Comparison of ENCODE assay signal across 1 cellular context in the genomic region with DNA sequence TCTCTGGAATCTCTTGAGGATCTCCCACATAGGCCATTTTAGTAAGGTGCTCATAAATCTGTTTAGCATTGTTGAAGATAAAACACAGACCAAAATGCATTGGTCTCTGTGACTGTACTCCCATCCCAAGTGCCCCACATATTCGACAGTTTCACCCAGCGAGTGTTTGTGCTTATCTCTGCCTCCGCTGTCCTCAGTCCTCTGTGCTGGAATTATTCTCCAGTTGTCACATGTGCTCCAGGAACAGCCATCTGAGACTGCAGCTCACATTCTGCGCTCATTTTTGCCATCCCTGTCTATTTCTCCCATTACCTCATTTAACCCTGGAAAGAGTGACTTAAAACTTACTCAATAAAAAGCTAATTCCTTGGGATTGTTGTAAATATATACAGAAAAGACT.
TF ChIP-seq lines count a peak whose summit lies in the region.

No MANE protein-coding gene starts in this region.

TF ChIP-seq in GM23338, 12 proteins besides CTCF, POLR2A, EP300 and RAD21 (continued from another document):
- TF ChIP-seq, protein P1, sequence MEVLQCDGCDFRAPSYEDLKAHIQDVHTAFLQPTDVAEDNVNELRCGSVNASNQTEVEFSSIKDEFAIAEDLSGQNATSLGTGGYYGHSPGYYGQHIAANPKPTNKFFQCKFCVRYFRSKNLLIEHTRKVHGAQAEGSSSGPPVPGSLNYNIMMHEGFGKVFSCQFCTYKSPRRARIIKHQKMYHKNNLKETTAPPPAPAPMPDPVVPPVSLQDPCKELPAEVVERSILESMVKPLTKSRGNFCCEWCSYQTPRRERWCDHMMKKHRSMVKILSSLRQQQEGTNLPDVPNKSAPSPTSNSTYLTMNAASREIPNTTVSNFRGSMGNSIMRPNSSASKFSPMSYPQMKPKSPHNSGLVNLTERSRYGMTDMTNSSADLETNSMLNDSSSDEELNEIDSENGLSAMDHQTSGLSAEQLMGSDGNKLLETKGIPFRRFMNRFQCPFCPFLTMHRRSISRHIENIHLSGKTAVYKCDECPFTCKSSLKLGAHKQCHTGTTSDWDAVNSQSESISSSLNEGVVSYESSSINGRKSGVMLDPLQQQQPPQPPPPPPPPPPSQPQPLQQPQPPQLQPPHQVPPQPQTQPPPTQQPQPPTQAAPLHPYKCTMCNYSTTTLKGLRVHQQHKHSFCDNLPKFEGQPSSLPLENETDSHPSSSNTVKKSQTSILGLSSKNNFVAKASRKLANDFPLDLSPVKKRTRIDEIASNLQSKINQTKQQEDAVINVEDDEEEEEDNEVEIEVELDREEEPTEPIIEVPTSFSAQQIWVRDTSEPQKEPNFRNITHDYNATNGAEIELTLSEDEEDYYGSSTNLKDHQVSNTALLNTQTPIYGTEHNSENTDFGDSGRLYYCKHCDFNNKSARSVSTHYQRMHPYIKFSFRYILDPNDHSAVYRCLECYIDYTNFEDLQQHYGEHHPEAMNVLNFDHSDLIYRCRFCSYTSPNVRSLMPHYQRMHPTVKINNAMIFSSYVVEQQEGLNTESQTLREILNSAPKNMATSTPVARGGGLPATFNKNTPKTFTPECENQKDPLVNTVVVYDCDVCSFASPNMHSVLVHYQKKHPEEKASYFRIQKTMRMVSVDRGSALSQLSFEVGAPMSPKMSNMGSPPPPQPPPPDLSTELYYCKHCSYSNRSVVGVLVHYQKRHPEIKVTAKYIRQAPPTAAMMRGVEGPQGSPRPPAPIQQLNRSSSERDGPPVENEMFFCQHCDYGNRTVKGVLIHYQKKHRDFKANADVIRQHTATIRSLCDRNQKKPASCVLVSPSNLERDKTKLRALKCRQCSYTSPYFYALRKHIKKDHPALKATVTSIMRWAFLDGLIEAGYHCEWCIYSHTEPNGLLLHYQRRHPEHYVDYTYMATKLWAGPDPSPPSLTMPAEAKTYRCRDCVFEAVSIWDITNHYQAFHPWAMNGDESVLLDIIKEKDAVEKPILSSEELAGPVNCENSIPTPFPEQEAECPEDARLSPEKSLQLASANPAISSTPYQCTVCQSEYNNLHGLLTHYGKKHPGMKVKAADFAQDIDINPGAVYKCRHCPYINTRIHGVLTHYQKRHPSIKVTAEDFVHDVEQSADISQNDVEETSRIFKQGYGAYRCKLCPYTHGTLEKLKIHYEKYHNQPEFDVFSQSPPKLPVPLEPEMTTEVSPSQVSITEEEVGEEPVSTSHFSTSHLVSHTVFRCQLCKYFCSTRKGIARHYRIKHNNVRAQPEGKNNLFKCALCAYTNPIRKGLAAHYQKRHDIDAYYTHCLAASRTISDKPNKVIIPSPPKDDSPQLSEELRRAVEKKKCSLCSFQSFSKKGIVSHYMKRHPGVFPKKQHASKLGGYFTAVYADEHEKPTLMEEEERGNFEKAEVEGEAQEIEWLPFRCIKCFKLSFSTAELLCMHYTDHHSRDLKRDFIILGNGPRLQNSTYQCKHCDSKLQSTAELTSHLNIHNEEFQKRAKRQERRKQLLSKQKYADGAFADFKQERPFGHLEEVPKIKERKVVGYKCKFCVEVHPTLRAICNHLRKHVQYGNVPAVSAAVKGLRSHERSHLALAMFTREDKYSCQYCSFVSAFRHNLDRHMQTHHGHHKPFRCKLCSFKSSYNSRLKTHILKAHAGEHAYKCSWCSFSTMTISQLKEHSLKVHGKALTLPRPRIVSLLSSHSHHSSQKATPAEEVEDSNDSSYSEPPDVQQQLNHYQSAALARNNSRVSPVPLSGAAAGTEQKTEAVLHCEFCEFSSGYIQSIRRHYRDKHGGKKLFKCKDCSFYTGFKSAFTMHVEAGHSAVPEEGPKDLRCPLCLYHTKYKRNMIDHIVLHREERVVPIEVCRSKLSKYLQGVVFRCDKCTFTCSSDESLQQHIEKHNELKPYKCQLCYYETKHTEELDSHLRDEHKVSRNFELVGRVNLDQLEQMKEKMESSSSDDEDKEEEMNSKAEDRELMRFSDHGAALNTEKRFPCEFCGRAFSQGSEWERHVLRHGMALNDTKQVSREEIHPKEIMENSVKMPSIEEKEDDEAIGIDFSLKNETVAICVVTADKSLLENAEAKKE (CRISPR knock-in tag; IDR thresholded peaks at IDR 0.05): no peak
- TF ChIP-seq, protein P2, sequence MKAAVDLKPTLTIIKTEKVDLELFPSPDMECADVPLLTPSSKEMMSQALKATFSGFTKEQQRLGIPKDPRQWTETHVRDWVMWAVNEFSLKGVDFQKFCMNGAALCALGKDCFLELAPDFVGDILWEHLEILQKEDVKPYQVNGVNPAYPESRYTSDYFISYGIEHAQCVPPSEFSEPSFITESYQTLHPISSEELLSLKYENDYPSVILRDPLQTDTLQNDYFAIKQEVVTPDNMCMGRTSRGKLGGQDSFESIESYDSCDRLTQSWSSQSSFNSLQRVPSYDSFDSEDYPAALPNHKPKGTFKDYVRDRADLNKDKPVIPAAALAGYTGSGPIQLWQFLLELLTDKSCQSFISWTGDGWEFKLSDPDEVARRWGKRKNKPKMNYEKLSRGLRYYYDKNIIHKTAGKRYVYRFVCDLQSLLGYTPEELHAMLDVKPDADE (IDR thresholded peaks at IDR 0.05): no peak
- TF ChIP-seq NANOG (IDR thresholded peaks at IDR 0.05; ENCODE audit: borderline replicate concordance): no peak
- no peak for TF ChIP-seq STAT1 (IDR thresholded peaks at IDR 0.05; ENCODE audit: unreplicated experiment)
- TF ChIP-seq, protein P3, sequence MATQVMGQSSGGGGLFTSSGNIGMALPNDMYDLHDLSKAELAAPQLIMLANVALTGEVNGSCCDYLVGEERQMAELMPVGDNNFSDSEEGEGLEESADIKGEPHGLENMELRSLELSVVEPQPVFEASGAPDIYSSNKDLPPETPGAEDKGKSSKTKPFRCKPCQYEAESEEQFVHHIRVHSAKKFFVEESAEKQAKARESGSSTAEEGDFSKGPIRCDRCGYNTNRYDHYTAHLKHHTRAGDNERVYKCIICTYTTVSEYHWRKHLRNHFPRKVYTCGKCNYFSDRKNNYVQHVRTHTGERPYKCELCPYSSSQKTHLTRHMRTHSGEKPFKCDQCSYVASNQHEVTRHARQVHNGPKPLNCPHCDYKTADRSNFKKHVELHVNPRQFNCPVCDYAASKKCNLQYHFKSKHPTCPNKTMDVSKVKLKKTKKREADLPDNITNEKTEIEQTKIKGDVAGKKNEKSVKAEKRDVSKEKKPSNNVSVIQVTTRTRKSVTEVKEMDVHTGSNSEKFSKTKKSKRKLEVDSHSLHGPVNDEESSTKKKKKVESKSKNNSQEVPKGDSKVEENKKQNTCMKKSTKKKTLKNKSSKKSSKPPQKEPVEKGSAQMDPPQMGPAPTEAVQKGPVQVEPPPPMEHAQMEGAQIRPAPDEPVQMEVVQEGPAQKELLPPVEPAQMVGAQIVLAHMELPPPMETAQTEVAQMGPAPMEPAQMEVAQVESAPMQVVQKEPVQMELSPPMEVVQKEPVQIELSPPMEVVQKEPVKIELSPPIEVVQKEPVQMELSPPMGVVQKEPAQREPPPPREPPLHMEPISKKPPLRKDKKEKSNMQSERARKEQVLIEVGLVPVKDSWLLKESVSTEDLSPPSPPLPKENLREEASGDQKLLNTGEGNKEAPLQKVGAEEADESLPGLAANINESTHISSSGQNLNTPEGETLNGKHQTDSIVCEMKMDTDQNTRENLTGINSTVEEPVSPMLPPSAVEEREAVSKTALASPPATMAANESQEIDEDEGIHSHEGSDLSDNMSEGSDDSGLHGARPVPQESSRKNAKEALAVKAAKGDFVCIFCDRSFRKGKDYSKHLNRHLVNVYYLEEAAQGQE (IDR thresholded peaks at IDR 0.05; ENCODE audit: unreplicated experiment): no peak
- no peak for TF ChIP-seq JUNB (IDR thresholded peaks at IDR 0.05; ENCODE audit: unreplicated experiment)
TF ChIP-seq in GM23338: peak in this region for 0.
